ENCODE assay signal across 12 cellular contexts in genomic region chr6:5457036-5457435, GRCh38.
A peak's percentile ranks its signal among the peaks of the same experiment; 100 is the strongest.
DNase-seq lines count a peak whose midpoint lies in the region; ATAC-seq and TF ChIP-seq lines count a peak whose summit lies in the region.
"Had no signal": no experiment of that assay in that cellular context is flagged by ENCODE, and none has a peak within 500 bp of the region (broad histone marks: within the 10 kb centered on the region; RNA-seq: fewer than 3 reads in every experiment).

No MANE protein-coding gene starts in this region.

- DNase-seq in NCI-H226, result peak; percentile 5
- DNase-seq in dorsolateral prefrontal cortex, result peak in 9 of 10 donors; percentile 5 to 78 (median 70)
- peak; percentile 43 to 84 for DNase-seq in lung microvascular endothelial cell (ENCODE audit: low read depth in 2 of 2)
- DNase-seq in HuH-7 (ENCODE audit: low spot score), result no peak
- no peak for DNase-seq in NCI-H2107 (lab: John Stamatoyannopoulos, UW)
- no peak for DNase-seq in CD1c-positive myeloid dendritic cell (ENCODE audit: extremely low spot score)
- DNase-seq: activated naive CD4-positive, alpha-beta T cell; effector memory CD8-positive, alpha-beta T cell; sigmoid colon had no signal

- intact Hi-C loops in dorsolateral prefrontal cortex (cut with DNase I), result loop anchor here in 1 of 2 donors (5.0 kb wide), 1 partner anchor 130 kb away; no protein-coding TSS in a partner anchor

- H3K27me3 ChIP-seq in dorsolateral prefrontal cortex, result no peaks in the 10 kb centered on the region
- H3K27me3 ChIP-seq: sigmoid colon had no signal

- H3K27ac ChIP-seq in C4-2B (peak overlapping the region; percentile 63), dorsolateral prefrontal cortex (peak overlapping the region in 43 of 59 donors; percentile 2 to 82 (median 56))
- H3K27ac ChIP-seq: sigmoid colon had no signal

- peak overlapping the region in 1 of 59 donors; percentile 7 for H3K4me3 ChIP-seq in dorsolateral prefrontal cortex
- H3K4me3 ChIP-seq: GM12878, sigmoid colon had no signal

- TF ChIP-seq CTCF in C4-2B (conservative IDR thresholded peaks at IDR 0.05) (no peak), dorsolateral prefrontal cortex (IDR thresholded peaks at IDR 0.05 in 54 of 56, conservative IDR thresholded peaks at IDR 0.05 in 2 of 56; ENCODE audit: low read depth in 1 of 56, partially characterized antibody in 56 of 56) (no peak)

- no peak for ATAC-seq in HG02884 (IDR thresholded peaks at IDR 0.05; ENCODE audit: unreplicated experiment)
- ATAC-seq: effector memory CD8-positive, alpha-beta T cell; GM12878 had no signal

Comparison
In these comparisons a context has a peak if more than half of its experiments do, and no peak if none do; other contexts are left out.
1. DNase-seq: peak in NCI-H226 (single experiment), dorsolateral prefrontal cortex (9 of 10) and lung microvascular endothelial cell (2 of 2); none in HuH-7 (single experiment), NCI-H2107 (single experiment) and CD1c-positive myeloid dendritic cell (single experiment).